ENCODE assay signal across 8 cellular contexts in genomic region chr4:37675587-37676290, GRCh38. TPM values are rescaled to one million over a fixed set of nuclear protein-coding genes. Genes with fewer than 3 reads are reported as not detected.
A peak's percentile ranks its signal among the peaks of the same experiment; 100 is the strongest.
DNase-seq lines count a peak whose midpoint lies in the region; ATAC-seq and TF ChIP-seq lines count a peak whose summit lies in the region.

No MANE protein-coding gene starts in this region.

- H3K27ac ChIP-seq in CD4-positive, alpha-beta T cell (ENCODE audit: low read depth, low read length) = no peak overlapping the region
- peak overlapping the region; percentile 33 to 58 for H3K27ac ChIP-seq in breast epithelium

- CTCF ChIA-PET in CD4-positive, alpha-beta T cell (lab: Charles Lee) = no interaction called here

- H3K27me3 ChIP-seq in CD4-positive, alpha-beta T cell (ENCODE audit: control insufficient read depth, insufficient read depth, low read length) = no peaks in the 10 kb centered on the region
- no peaks in the 10 kb centered on the region for H3K27me3 ChIP-seq in breast epithelium

- intact Hi-C loops in CD4-positive, alpha-beta T cell (cut with DNase I, micrococcal nuclease) = no loop called here
- intact Hi-C loops in breast epithelium (cut with DNase I; ENCODE audit: low total_unique reads) = no loop called here

- no peaks in the 10 kb centered on the region for H3K27me3 Mint-ChIP-seq in CD4-positive, alpha-beta T cell

- no peaks in the 10 kb centered on the region for H3K9me3 ChIP-seq in CD4-positive, alpha-beta T cell (ENCODE audit: control insufficient read depth, low read length)
- no peaks in the 10 kb centered on the region for H3K9me3 ChIP-seq in breast epithelium

- no peak for DNase-seq in CD4-positive, alpha-beta T cell
- DNase-seq in breast epithelium (ENCODE audit: low spot score in 2 of 2) (no peak), midbrain (lab: John Stamatoyannopoulos, UW) (no peak), putamen (ENCODE audit: low spot score) (no peak), COLO829 (ENCODE audit: low spot score) (no peak), NCI-H2227 treated with DMSO at 0.1 percent for 48 hours (lab: John Stamatoyannopoulos, UW) (no peak)

- H3K4me3 ChIP-seq in breast epithelium = peak overlapping the region in 1 of 3 donors; percentile 35

- peaks cover 0 to 14% of the 10 kb centered on the region in 2 donors for H3K4me1 ChIP-seq in breast epithelium

- H3K36me3 ChIP-seq in breast epithelium = no peaks in the 10 kb centered on the region

- ATAC-seq in CD4-positive, alpha-beta T cell (ENCODE audit: poor library complexity) = no peak
- peak; percentile 92 for ATAC-seq in GM19324 (IDR thresholded peaks at IDR 0.05; ENCODE audit: low FRiP score, unreplicated experiment)
- ATAC-seq in HG03175 (IDR thresholded peaks at IDR 0.05; ENCODE audit: unreplicated experiment) = peak; percentile 96

- H3K36me3 Mint-ChIP-seq in CD4-positive, alpha-beta T cell (ENCODE audit: low read depth) = peaks cover 15% of the 10 kb centered on the region

- TF ChIP-seq CTCF in CD4-positive, alpha-beta T cell (IDR thresholded peaks at IDR 0.05) = no peak
- no peak for TF ChIP-seq CTCF in breast epithelium (IDR thresholded peaks at IDR 0.05)

- no peak for TF ChIP-seq POLR2A in breast epithelium (IDR thresholded peaks at IDR 0.05)

- POLR2A ChIA-PET in CD4-positive, alpha-beta T cell (lab: Charles Lee) = interaction anchor here (0.9 to 1.4 kb wide), 2 partner anchors 9 kb away, joined by 3 read pairs; no protein-coding TSS in a partner anchor

- peak overlapping the region; percentile 3 for H3K4me3 Mint-ChIP-seq in CD4-positive, alpha-beta T cell

- H3K9me3 Mint-ChIP-seq in CD4-positive, alpha-beta T cell = no peaks in the 10 kb centered on the region

- no peak overlapping the region for H3K27ac Mint-ChIP-seq in CD4-positive, alpha-beta T cell

- H3K4me1 Mint-ChIP-seq in CD4-positive, alpha-beta T cell (ENCODE audit: low read depth) = peaks cover 78% of the 10 kb centered on the region

RNA-seq across cellular contexts. Expression of gene RELL1, which starts 10.4 kb away (rescaled TPM):
- total RNA-seq in CD4-positive, alpha-beta T cell = 10 to 100 TPM; 48.6 to 50.3 TPM
- total RNA-seq in breast epithelium = 10 to 100 TPM; 68.5 to 88.8 (median 76.0) TPM
